Comparison of ENCODE assay signal across 1 cellular context in the genomic region with DNA sequence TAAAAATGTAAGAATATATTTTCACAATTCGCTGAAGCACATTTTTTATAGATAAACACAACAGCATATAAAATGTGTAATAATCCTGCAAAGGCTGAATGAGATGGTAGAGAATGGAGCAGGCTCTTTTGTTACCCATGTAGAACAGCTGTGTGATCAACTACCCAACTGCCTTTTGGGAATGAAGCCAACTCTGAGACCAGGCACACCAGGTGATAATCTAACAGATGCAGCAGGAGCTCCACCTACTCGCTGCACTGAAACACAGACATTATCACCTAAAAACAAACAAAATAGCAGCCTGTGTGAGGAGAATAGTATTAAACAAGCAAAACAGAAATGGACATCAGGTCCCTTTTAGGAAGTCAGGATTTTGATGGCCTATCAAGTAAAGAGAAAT.
TF ChIP-seq lines count a peak whose summit lies in the region.

No MANE protein-coding gene starts in this region.

TF ChIP-seq in GM23338, 12 proteins besides CTCF, POLR2A, EP300 and RAD21 (continued from another document):
- no peak for TF ChIP-seq ZNF462 (CRISPR knock-in tag; IDR thresholded peaks at IDR 0.05)
- no peak for TF ChIP-seq ETS1 (IDR thresholded peaks at IDR 0.05)
- no peak for TF ChIP-seq JUNB (IDR thresholded peaks at IDR 0.05; ENCODE audit: unreplicated experiment)
- TF ChIP-seq EZH2 (IDR thresholded peaks at IDR 0.05; ENCODE audit: low read depth, unreplicated experiment): no peak
- TF ChIP-seq ZNF114 (CRISPR knock-in tag; IDR thresholded peaks at IDR 0.05): no peak
- TF ChIP-seq EZH2phosphoT487 (IDR thresholded peaks at IDR 0.05; ENCODE audit: unreplicated experiment): no peak
- no peak for TF ChIP-seq NANOG (IDR thresholded peaks at IDR 0.05; ENCODE audit: borderline replicate concordance)
- no peak for TF ChIP-seq CREB1 (CRISPR knock-in tag; IDR thresholded peaks at IDR 0.05; ENCODE audit: low read depth)
- TF ChIP-seq REST (IDR thresholded peaks at IDR 0.05; ENCODE audit: unreplicated experiment): no peak
- no peak for TF ChIP-seq STAT1 (IDR thresholded peaks at IDR 0.05; ENCODE audit: unreplicated experiment)
- no peak for TF ChIP-seq POLR2AphosphoS5 (IDR thresholded peaks at IDR 0.05; ENCODE audit: low read depth)
